In the genomic region with DNA sequence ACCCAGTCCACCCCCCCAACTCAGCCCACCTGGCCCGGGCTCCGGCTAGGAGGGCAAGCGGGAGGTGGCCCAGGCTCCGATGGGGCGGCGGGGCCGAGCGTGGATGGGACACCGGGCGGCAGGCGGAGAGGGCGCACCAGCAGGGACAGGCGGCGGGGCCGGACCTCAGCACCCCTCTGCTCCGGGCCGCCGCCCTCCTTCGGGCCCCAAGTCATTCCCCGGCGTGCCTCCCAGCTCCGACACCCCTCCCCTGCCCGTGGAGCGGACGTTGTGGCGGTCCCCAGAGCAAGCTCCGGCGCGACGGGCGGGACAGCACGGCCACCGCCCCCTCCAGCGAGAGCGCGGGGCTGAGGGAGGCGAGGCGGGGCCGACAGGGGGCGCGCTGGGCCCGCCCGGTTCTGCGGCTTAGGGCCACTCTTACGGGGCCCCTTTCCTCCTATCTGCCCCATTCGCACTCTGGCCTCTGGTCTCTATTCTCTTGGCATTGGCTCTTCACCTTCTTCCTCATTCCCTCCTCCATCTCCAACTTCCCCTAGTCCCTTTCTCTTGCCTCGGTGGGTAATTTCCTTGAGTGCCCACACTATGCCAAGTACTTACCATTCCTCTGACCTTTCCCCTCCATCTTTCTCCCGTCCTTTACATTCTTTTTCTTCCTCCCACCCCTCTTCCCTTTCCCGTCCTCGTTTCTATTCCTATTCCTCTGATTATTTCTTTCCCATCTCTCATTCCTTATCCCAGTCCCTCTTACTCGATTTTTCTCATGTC, we compare ENCODE assay signal across 1 cellular context.
TF ChIP-seq lines count a peak whose summit lies in the region.

No MANE protein-coding gene starts in this region.

TF ChIP-seq in K562, 482 proteins besides CTCF, POLR2A, EP300 and RAD21 (continued from another document):
- TF ChIP-seq, protein P1, sequence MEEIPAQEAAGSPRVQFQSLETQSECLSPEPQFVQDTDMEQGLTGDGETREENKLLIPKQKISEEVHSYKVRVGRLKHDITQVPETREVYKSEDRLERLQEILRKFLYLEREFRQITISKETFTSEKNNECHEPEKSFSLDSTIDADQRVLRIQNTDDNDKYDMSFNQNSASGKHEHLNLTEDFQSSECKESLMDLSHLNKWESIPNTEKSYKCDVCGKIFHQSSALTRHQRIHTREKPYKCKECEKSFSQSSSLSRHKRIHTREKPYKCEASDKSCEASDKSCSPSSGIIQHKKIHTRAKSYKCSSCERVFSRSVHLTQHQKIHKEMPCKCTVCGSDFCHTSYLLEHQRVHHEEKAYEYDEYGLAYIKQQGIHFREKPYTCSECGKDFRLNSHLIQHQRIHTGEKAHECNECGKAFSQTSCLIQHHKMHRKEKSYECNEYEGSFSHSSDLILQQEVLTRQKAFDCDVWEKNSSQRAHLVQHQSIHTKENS (CRISPR knock-in tag; IDR thresholded peaks at IDR 0.05), result no peak
- TF ChIP-seq ZFPM2 (CRISPR knock-in tag; IDR thresholded peaks at IDR 0.05) (0 out of 2 replicates have a peak, but pooled peaks have one; percentile 21), ARNT (IDR thresholded peaks at IDR 0.05) (peak in 1 of 2 experiments; percentile 61; a peak in 1 of 4 replicates), HDAC3 (IDR thresholded peaks at IDR 0.05; ENCODE audit: borderline replicate concordance, partially characterized antibody) (no peak), GTF2F1 (IDR thresholded peaks at IDR 0.05; ENCODE audit: low read depth, low read length) (no peak), NFIC (IDR thresholded peaks at IDR 0.05) (0 out of 2 replicates have a peak, but pooled peaks have one; percentile 11), SOX6 (IDR thresholded peaks at IDR 0.05) (0 out of 2 replicates have a peak, but pooled peaks have one; percentile 14), TRIM24 (IDR thresholded peaks at IDR 0.05) (peak; percentile 10 to 46; a peak in 1 of 4 replicates), CC2D1A (IDR thresholded peaks at IDR 0.05) (peak; percentile 74), JUN (IDR thresholded peaks at IDR 0.05; ENCODE audit: borderline replicate concordance, low read depth, low read length) (no peak), JUN (CRISPR knock-in tag; IDR thresholded peaks at IDR 0.05; ENCODE audit: borderline replicate concordance) (peak; percentile 30; the same call in 1 of the 2 replicates), NONO (IDR thresholded peaks at IDR 0.05; ENCODE audit: low read depth in 2 of 2, low read length in 1 of 2) (0 out of 4 replicates have a peak, but pooled peaks of 1 of the 2 experiments have one; percentile 55), DIDO1 (tag; IDR thresholded peaks at IDR 0.05; ENCODE audit: low read depth) (no peak), ZNF79 (CRISPR knock-in tag; IDR thresholded peaks at IDR 0.05; ENCODE audit: low read depth) (no peak), U2AF1 (optimal IDR thresholded peaks at IDR 0.05; ENCODE audit: low read depth, low read length) (peak; percentile 81), BDP1 (IDR thresholded peaks at IDR 0.05; ENCODE audit: insufficient read depth, insufficient read length) (no peak), NRF1 (conservative IDR thresholded peaks at IDR 0.05 in 1 of 2, IDR thresholded peaks at IDR 0.05 in 1 of 2) (peak in 1 of 2 experiments; percentile 31; a peak in 1 of 4 replicates), PCBP1 (IDR thresholded peaks at IDR 0.05; ENCODE audit: low read depth, low read length, poor library complexity, severe bottlenecking) (peak; percentile 91), PHB2 (IDR thresholded peaks at IDR 0.05; ENCODE audit: low read depth) (peak; percentile 81), TOE1 (IDR thresholded peaks at IDR 0.05; ENCODE audit: borderline replicate concordance) (peak; percentile 76; the same call in 1 of the 2 replicates), TOE1 (CRISPR knock-in tag; IDR thresholded peaks at IDR 0.05; ENCODE audit: borderline replicate concordance, low read depth) (no peak), HDAC1 (IDR thresholded peaks at IDR 0.05) (peak in 1 of 2 experiments; percentile 53; a peak in 1 of 4 replicates), KAT8 (IDR thresholded peaks at IDR 0.05; ENCODE audit: low read depth) (no peak)
- TF ChIP-seq, protein P2, sequence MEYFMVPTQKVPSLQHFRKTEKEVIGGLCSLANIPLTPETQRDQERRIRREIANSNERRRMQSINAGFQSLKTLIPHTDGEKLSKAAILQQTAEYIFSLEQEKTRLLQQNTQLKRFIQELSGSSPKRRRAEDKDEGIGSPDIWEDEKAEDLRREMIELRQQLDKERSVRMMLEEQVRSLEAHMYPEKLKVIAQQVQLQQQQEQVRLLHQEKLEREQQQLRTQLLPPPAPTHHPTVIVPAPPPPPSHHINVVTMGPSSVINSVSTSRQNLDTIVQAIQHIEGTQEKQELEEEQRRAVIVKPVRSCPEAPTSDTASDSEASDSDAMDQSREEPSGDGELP (CRISPR knock-in tag; IDR thresholded peaks at IDR 0.05; ENCODE audit: borderline replicate concordance), result peak; percentile 34; the same call in 1 of the 2 replicates
- TF ChIP-seq, protein P3, sequence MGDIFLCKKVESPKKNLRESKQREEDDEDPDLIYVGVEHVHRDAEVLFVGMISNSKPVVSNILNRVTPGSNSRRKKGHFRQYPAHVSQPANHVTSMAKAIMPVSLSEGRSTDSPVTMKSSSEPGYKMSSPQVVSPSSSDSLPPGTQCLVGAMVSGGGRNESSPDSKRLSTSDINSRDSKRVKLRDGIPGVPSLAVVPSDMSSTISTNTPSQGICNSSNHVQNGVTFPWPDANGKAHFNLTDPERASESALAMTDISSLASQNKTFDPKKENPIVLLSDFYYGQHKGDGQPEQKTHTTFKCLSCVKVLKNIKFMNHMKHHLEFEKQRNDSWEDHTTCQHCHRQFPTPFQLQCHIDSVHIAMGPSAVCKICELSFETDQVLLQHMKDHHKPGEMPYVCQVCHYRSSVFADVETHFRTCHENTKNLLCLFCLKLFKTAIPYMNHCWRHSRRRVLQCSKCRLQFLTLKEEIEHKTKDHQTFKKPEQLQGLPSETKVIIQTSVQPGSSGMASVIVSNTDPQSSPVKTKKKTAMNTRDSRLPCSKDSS (IDR thresholded peaks at IDR 0.05; ENCODE audit: low read depth, partially characterized antibody), result peak; percentile 45
- TF ChIP-seq, protein P4, sequence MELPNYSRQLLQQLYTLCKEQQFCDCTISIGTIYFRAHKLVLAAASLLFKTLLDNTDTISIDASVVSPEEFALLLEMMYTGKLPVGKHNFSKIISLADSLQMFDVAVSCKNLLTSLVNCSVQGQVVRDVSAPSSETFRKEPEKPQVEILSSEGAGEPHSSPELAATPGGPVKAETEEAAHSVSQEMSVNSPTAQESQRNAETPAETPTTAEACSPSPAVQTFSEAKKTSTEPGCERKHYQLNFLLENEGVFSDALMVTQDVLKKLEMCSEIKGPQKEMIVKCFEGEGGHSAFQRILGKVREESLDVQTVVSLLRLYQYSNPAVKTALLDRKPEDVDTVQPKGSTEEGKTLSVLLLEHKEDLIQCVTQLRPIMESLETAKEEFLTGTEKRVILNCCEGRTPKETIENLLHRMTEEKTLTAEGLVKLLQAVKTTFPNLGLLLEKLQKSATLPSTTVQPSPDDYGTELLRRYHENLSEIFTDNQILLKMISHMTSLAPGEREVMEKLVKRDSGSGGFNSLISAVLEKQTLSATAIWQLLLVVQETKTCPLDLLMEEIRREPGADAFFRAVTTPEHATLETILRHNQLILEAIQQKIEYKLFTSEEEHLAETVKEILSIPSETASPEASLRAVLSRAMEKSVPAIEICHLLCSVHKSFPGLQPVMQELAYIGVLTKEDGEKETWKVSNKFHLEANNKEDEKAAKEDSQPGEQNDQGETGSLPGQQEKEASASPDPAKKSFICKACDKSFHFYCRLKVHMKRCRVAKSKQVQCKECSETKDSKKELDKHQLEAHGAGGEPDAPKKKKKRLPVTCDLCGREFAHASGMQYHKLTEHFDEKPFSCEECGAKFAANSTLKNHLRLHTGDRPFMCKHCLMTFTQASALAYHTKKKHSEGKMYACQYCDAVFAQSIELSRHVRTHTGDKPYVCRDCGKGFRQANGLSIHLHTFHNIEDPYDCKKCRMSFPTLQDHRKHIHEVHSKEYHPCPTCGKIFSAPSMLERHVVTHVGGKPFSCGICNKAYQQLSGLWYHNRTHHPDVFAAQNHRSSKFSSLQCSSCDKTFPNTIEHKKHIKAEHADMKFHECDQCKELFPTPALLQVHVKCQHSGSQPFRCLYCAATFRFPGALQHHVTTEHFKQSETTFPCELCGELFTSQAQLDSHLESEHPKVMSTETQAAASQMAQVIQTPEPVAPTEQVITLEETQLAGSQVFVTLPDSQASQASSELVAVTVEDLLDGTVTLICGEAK (IDR thresholded peaks at IDR 0.05), result 0 out of 2 replicates have a peak, but pooled peaks have one; percentile 36
- TF ChIP-seq, protein P4 (CRISPR knock-in tag; IDR thresholded peaks at IDR 0.05), result no peak
